In genomic region chr2:15359716-15360531, GRCh38 we compare ENCODE assay signal across 14 cellular contexts.
A peak's percentile ranks its signal among the peaks of the same experiment; 100 is the strongest.
DNase-seq lines count a peak whose midpoint lies in the region; TF ChIP-seq lines count a peak whose summit lies in the region.
"Had no signal": no experiment of that assay in that cellular context is flagged by ENCODE, and none has a peak within 500 bp of the region (broad histone marks: within the 10 kb centered on the region; RNA-seq: fewer than 3 reads in every experiment).

No MANE protein-coding gene starts in this region.

- H3K4me1 ChIP-seq in SK-N-SH (ENCODE audit: control insufficient read depth in 1 of 2, insufficient read depth in 2 of 2, low read depth in 1 of 2, low read length in 1 of 2) (peaks cover 0 to 16% of the 10 kb centered on the region in 2 experiments; a peak in 2 of 4 replicates), fibroblast of lung (ENCODE audit: control insufficient read depth, extremely low read depth, insufficient read depth, low read length) (peaks cover 2% of the 10 kb centered on the region), trophoblast cell (ENCODE audit: control insufficient read depth in 1 of 2, insufficient read depth in 2 of 2, low read length in 2 of 2) (no peaks in the 10 kb centered on the region), OCI-LY7 (ENCODE audit: insufficient read depth, low read length, poor library complexity, severe bottlenecking) (no peaks in the 10 kb centered on the region)
- H3K4me1 ChIP-seq in CD4-positive, alpha-beta memory T cell (ENCODE audit: insufficient read depth, low read length) = no peaks in the 10 kb centered on the region
- H3K4me1 ChIP-seq: right atrium auricular region, vagina had no signal

- TF ChIP-seq CTCF in SK-N-SH (IDR thresholded peaks at IDR 0.05) = no peak
- TF ChIP-seq CTCF in fibroblast of lung (conservative IDR thresholded peaks at IDR 0.05 in 1 of 2, IDR thresholded peaks at IDR 0.05 in 1 of 2; ENCODE audit: low read depth in 1 of 2, low read length in 2 of 2) = no peak
- TF ChIP-seq CTCF in OCI-LY7 (conservative IDR thresholded peaks at IDR 0.05; ENCODE audit: low read length) = no peak

- CTCF ChIA-PET in SK-N-SH (lab: Yijun Ruan, JAX) = interaction anchor here (0.9 to 1.5 kb wide), 3 partner anchors 8 to 217 kb away, joined by 3 read pairs; no protein-coding TSS in a partner anchor
- CTCF ChIA-PET in OCI-LY7 (lab: Charles Lee; ENCODE audit: unreplicated experiment) = no interaction called here
- CTCF ChIA-PET in CD4-positive, alpha-beta memory T cell (lab: Charles Lee; ENCODE audit: partially characterized antibody) = no interaction called here

- H4K8ac ChIP-seq in trophoblast cell (ENCODE audit: low read depth, low read length) = no peak overlapping the region

- H2AFZ ChIP-seq in SK-N-SH (ENCODE audit: low read depth) (no peak overlapping the region), fibroblast of lung (ENCODE audit: low read length) (no peak overlapping the region), trophoblast cell (ENCODE audit: insufficient read depth, low read length, poor library complexity) (no peak overlapping the region), OCI-LY7 (ENCODE audit: low read length) (no peak overlapping the region)

- H3K9me3 ChIP-seq in SK-N-SH (no peaks in the 10 kb centered on the region), fibroblast of lung (ENCODE audit: control insufficient read depth, insufficient read depth, low read depth, low read length) (no peaks in the 10 kb centered on the region), trophoblast cell (ENCODE audit: insufficient read depth, low read depth, low read length) (no peaks in the 10 kb centered on the region), OCI-LY7 (ENCODE audit: low read length) (no peaks in the 10 kb centered on the region)
- no peaks in the 10 kb centered on the region for H3K9me3 ChIP-seq in CD4-positive, alpha-beta memory T cell (ENCODE audit: control insufficient read depth in 1 of 2, low read length in 2 of 2)
- H3K9me3 ChIP-seq: right atrium auricular region, vagina had no signal

- H3K36me3 ChIP-seq in SK-N-SH (replicated peaks in 1 of 2; ENCODE audit: control insufficient read depth in 1 of 2, insufficient read depth in 2 of 2, low read length in 1 of 2) (peaks cover 8 to 19% of the 10 kb centered on the region in 2 experiments), fibroblast of lung (ENCODE audit: control insufficient read depth, insufficient read depth, low read length) (no peaks in the 10 kb centered on the region), trophoblast cell (ENCODE audit: control insufficient read depth in 1 of 2, insufficient read depth in 2 of 2, low read length in 2 of 2) (peaks cover 0 to 2% of the 10 kb centered on the region in 2 experiments), OCI-LY7 (ENCODE audit: insufficient read depth, low read length) (no peaks in the 10 kb centered on the region)
- H3K36me3 ChIP-seq in CD4-positive, alpha-beta memory T cell (ENCODE audit: insufficient read depth, low read length) = peaks cover 1% of the 10 kb centered on the region
- H3K36me3 ChIP-seq: right atrium auricular region had no signal

- no peaks in the 10 kb centered on the region for H3K79me2 ChIP-seq in SK-N-SH (ENCODE audit: insufficient read depth)
- no peaks in the 10 kb centered on the region for H3K79me2 ChIP-seq in fibroblast of lung (ENCODE audit: control insufficient read depth, insufficient read depth, low read length)
- H3K79me2 ChIP-seq in trophoblast cell (ENCODE audit: control insufficient read depth, insufficient read depth, low read length, poor library complexity) = no peaks in the 10 kb centered on the region
- H3K79me2 ChIP-seq in OCI-LY7 (ENCODE audit: insufficient read depth, low read depth, low read length) = no peaks in the 10 kb centered on the region

- H4K12ac ChIP-seq in trophoblast cell (ENCODE audit: low read depth, low read length) = no peak overlapping the region

- POLR2A ChIA-PET in SK-N-SH (lab: Yijun Ruan, JAX) (no interaction called here), OCI-LY7 (lab: Charles Lee) (interaction anchor here (0.8 kb wide), 1 partner anchor 10 kb away, joined by 3 read pairs; no protein-coding TSS in a partner anchor)
- POLR2A ChIA-PET in CD4-positive, alpha-beta memory T cell (lab: Charles Lee; ENCODE audit: partially characterized antibody) = no interaction called here

- H2AK5ac ChIP-seq in trophoblast cell (ENCODE audit: low read length) = no peak overlapping the region

- H3K27ac ChIP-seq in SK-N-SH (ENCODE audit: low read depth in 2 of 2, low read length in 1 of 2) (peak overlapping the region in 1 of 2 experiments; percentile 64; a peak in 2 of 4 replicates), fibroblast of lung (ENCODE audit: insufficient read depth, low read length) (peak overlapping the region; percentile 71), trophoblast cell (ENCODE audit: low read depth, low read length) (no peak overlapping the region), OCI-LY7 (ENCODE audit: low read depth, low read length, poor library complexity, severe bottlenecking) (no peak overlapping the region)
- no peak overlapping the region for H3K27ac ChIP-seq in CD4-positive, alpha-beta memory T cell (ENCODE audit: low read depth, low read length)
- H3K27ac ChIP-seq: right atrium auricular region, vagina had no signal

- H3K27me3 Mint-ChIP-seq in CD4-positive, alpha-beta memory T cell = no peaks in the 10 kb centered on the region

- H3F3A ChIP-seq in SK-N-SH (replicated peaks; ENCODE audit: insufficient read depth) = peaks cover 15% of the 10 kb centered on the region

- no peaks in the 10 kb centered on the region for H3K4me1 Mint-ChIP-seq in CD4-positive, alpha-beta memory T cell

- H3K36me3 Mint-ChIP-seq in CD4-positive, alpha-beta memory T cell = peaks cover 59 to 60% of the 10 kb centered on the region in 2 donors

- no peak overlapping the region for H2BK120ac ChIP-seq in trophoblast cell (ENCODE audit: insufficient read depth, low read length, poor library complexity)

- H3K27ac Mint-ChIP-seq in CD4-positive, alpha-beta memory T cell = no peak overlapping the region

- H3K79me1 ChIP-seq in trophoblast cell (ENCODE audit: low read length) = no peaks in the 10 kb centered on the region

- no peaks in the 10 kb centered on the region for H3K9me3 Mint-ChIP-seq in CD4-positive, alpha-beta memory T cell

- no peak overlapping the region for H3K23ac ChIP-seq in trophoblast cell (ENCODE audit: low read length)

- H4K91ac ChIP-seq in trophoblast cell (ENCODE audit: low read depth, low read length) = no peak overlapping the region

- no peak for TF ChIP-seq RAD21 in SK-N-SH (IDR thresholded peaks at IDR 0.05; ENCODE audit: low read length)

- H3K4me3 Mint-ChIP-seq in CD4-positive, alpha-beta memory T cell = no peak overlapping the region

- DNase-seq in H4 (ENCODE audit: low spot score) (peak; percentile 5), SK-N-SH (no peak), fibroblast of lung (ENCODE audit: low read depth in 2 of 2) (peak; percentile 79 to 89), trophoblast cell (peak; percentile 41 to 85), OCI-LY7 (ENCODE audit: low spot score) (no peak), NCI-H774 (lab: John Stamatoyannopoulos, UW) (no peak), NCI-H526 (lab: John Stamatoyannopoulos, UW) (no peak)
- no peak for DNase-seq in CD4-positive, alpha-beta memory T cell
- DNase-seq: DMS 273 treated with DMSO at 0.1 percent for 48 hours, KG1, NCI-H2171 treated with DMSO at 0.1 percent for 48 hours, SIG-M5 had no signal

- H3K4me2 ChIP-seq in SK-N-SH (no peak overlapping the region), fibroblast of lung (ENCODE audit: extremely low read depth, insufficient read depth, low read length) (peak overlapping the region; percentile 20), trophoblast cell (ENCODE audit: low read length) (no peak overlapping the region), OCI-LY7 (ENCODE audit: low read length) (no peak overlapping the region)

- TF ChIP-seq EP300 in SK-N-SH (IDR thresholded peaks at IDR 0.05; ENCODE audit: borderline replicate concordance in 1 of 2, low read depth in 1 of 2, low read length in 1 of 2) = no peak

- H2BK5ac ChIP-seq in trophoblast cell (ENCODE audit: low read depth, low read length, poor library complexity) = no peak overlapping the region

- H3K4me3 ChIP-seq in SK-N-SH (ENCODE audit: low read depth in 2 of 2, low read length in 1 of 2) = no peak overlapping the region
- no peak overlapping the region for H3K4me3 ChIP-seq in fibroblast of lung (replicated peaks in 1 of 4; ENCODE audit: control extremely low read depth in 1 of 4, insufficient read depth in 1 of 4, low read depth in 3 of 4, low read length in 4 of 4)
- no peak overlapping the region for H3K4me3 ChIP-seq in trophoblast cell (ENCODE audit: low read depth, low read length)
- no peak overlapping the region for H3K4me3 ChIP-seq in OCI-LY7 (ENCODE audit: low read depth, low read length, poor library complexity, severe bottlenecking)
- H3K4me3 ChIP-seq in CD4-positive, alpha-beta memory T cell (ENCODE audit: low read length in 2 of 2) = no peak overlapping the region
- H3K4me3 ChIP-seq: right atrium auricular region, vagina had no signal

- intact Hi-C loops in OCI-LY7 (cut with micrococcal nuclease; ENCODE audit: unreplicated experiment) = no loop called here
- intact Hi-C loops in CD4-positive, alpha-beta memory T cell (cut with micrococcal nuclease) = no loop called here

- H3K14ac ChIP-seq in trophoblast cell (ENCODE audit: low read length) = no peak overlapping the region

- H3K18ac ChIP-seq in trophoblast cell (ENCODE audit: low read length) = no peak overlapping the region

- H3K9ac ChIP-seq in SK-N-SH (peak overlapping the region; percentile 24; the same call in 1 of the 2 replicates), fibroblast of lung (ENCODE audit: insufficient read depth, low read length) (no peak overlapping the region), trophoblast cell (ENCODE audit: low read length) (no peak overlapping the region)

- no peaks in the 10 kb centered on the region for H3K27me3 ChIP-seq in SK-N-SH (ENCODE audit: insufficient read depth)
- no peaks in the 10 kb centered on the region for H3K27me3 ChIP-seq in fibroblast of lung (ENCODE audit: control insufficient read depth, insufficient read depth, low read length)
- no peaks in the 10 kb centered on the region for H3K27me3 ChIP-seq in trophoblast cell (ENCODE audit: insufficient read depth, low read length)
- H3K27me3 ChIP-seq in CD4-positive, alpha-beta memory T cell (ENCODE audit: insufficient read depth, low read length) = no peaks in the 10 kb centered on the region
- H3K27me3 ChIP-seq: right atrium auricular region, vagina had no signal

- no peak overlapping the region for H3K4ac ChIP-seq in trophoblast cell (ENCODE audit: low read depth, low read length)

- BruUV-seq in OCI-LY7 (replicated peaks; lab: Mats Ljungman, UMichigan) = no TSS peak

- H4K20me1 ChIP-seq in SK-N-SH (ENCODE audit: insufficient read depth) (no peaks in the 10 kb centered on the region), fibroblast of lung (ENCODE audit: control insufficient read depth, extremely low read depth, insufficient read depth, low read length) (no peaks in the 10 kb centered on the region), OCI-LY7 (ENCODE audit: insufficient read depth, low read length) (no peaks in the 10 kb centered on the region)

- H3K9me2 ChIP-seq in SK-N-SH = no peaks in the 10 kb centered on the region
- H3K9me2 ChIP-seq in OCI-LY7 (ENCODE audit: insufficient read depth, low read length) = no peaks in the 10 kb centered on the region

- 84% methylated on average over 5 of the region's 5 CpGs for WGBS in SK-N-SH (ENCODE audit: low lambda C conversion rate)
- WGBS in trophoblast cell (ENCODE audit: extremely low coverage, insufficient coverage, insufficient read length) = no CpG with 5 or more reads among the region's 5 CpGs

- no peak overlapping the region for H2BK12ac ChIP-seq in trophoblast cell (ENCODE audit: low read length)

Comparison
In these comparisons a context has a peak if more than half of its experiments do, and no peak if none do; other contexts are left out.
1. DNase-seq: peak in H4 (single experiment), fibroblast of lung (2 of 2) and trophoblast cell (2 of 2); none in SK-N-SH (single experiment), OCI-LY7 (single experiment), CD4-positive, alpha-beta memory T cell (0 of 5), NCI-H774 (single experiment) and NCI-H526 (0 of 2).